ENCODE assay signal across 21 cellular contexts in the genomic region with DNA sequence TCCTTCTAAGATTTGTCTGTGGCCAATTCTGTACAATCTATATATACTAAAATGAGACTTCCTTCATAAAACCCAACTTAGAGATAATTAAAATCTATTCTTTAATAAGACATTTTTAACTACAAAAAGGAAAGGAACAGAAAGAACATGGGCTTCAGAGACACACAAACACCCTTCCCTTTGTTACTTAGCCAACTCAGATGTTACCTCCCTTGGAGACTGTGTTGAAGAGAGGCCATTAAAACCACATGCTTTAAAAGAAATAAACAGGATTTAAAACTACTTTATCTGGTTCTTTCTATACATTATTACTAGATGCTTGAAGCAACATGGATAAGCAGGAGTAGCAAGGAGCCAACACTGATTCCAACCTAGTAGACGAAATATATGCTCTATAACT.
"Had no signal": no experiment of that assay in that cellular context is flagged by ENCODE, and none has a peak within 500 bp of the region (broad histone marks: within the 10 kb centered on the region; RNA-seq: fewer than 3 reads in every experiment).

No MANE protein-coding gene starts in this region.

- H3K9me3 ChIP-seq: adrenal gland, gastroesophageal sphincter, heart right ventricle, psoas muscle, SK-N-SH, thoracic aorta had no signal

- DNase-seq: activated CD4-positive, alpha-beta memory T cell treated with anti-CD3 and anti-CD28 coated beads, Interleukin-2, amount 10 ng/mL, durations not matched to agents 7 days and 5 days; activated CD4-positive, alpha-beta T cell treated with anti-CD3 and anti-CD28 coated beads for 36 hours; activated effector memory CD4-positive, alpha-beta T cell treated with anti-CD3 and anti-CD28 coated beads, Interleukin-2, amount 50 U/mL, for 16 hours; activated T-cell treated with anti-CD3 and anti-CD28 coated beads, Interleukin-2, amount 50 U/mL, for 24 hours; adrenal gland; caudate nucleus; effector memory CD4-positive, alpha-beta T cell; erythroblast; heart right ventricle; mesendoderm; psoas muscle; SK-N-SH; stimulated activated CD4-positive, alpha-beta T cell treated with anti-CD3 and anti-CD28 coated beads, Interleukin-1b, Interleukin-23, amount 100 ng/mL, for 48 hours; stimulated activated naive CD8-positive, alpha-beta T cell treated with anti-CD3 and anti-CD28 coated beads, Interleukin-15, amount 100 ng/mL, for 72 hours; T-helper 1 cell had no signal

- H3K4me2 ChIP-seq: SK-N-SH had no signal

- H3K4me3 ChIP-seq: adrenal gland, coronary artery, gastroesophageal sphincter, heart right ventricle, psoas muscle, thoracic aorta had no signal

- ATAC-seq: activated CD4-positive, alpha-beta T cell treated with anti-CD3 and anti-CD28 coated beads for 36 hours; gastroesophageal sphincter; left lobe of liver; psoas muscle; sciatic nerve; stimulated activated naive CD8-positive, alpha-beta T cell treated with anti-CD3 and anti-CD28 coated beads, Interleukin-15, amount 100 ng/mL, for 72 hours had no signal

- H3K27ac ChIP-seq: coronary artery, gastroesophageal sphincter, psoas muscle, thoracic aorta, VCaP had no signal

- H3K36me3 ChIP-seq: adrenal gland, gastroesophageal sphincter, thoracic aorta had no signal

- H3K9ac ChIP-seq: SK-N-SH had no signal

- H3K27me3 ChIP-seq: adrenal gland, gastroesophageal sphincter, heart right ventricle had no signal
